16 cellular contexts compared by ENCODE assay signal in genomic region chr10:17744395-17744841, GRCh38. TPM values are rescaled to one million over a fixed set of nuclear protein-coding genes. Genes with fewer than 3 reads are reported as not detected.
DNase-seq lines count a peak whose midpoint lies in the region; ATAC-seq and TF ChIP-seq lines count a peak whose summit lies in the region.
"Had no signal": no experiment of that assay in that cellular context is flagged by ENCODE, and none has a peak within 500 bp of the region (broad histone marks: within the 10 kb centered on the region; RNA-seq: fewer than 3 reads in every experiment).

No MANE protein-coding gene starts in this region.

- H3K4me1 ChIP-seq in BLaER1 treated with 17β-estradiol and CSF1 and Interleukin-3, amounts not matched to agents 10 nM and 100 nM, result peaks cover 32 to 49% (median 34%) of the 10 kb centered on the region in 10 experiments
- H3K4me1 ChIP-seq in colonic mucosa, result no peaks in the 10 kb centered on the region
- H3K4me1 ChIP-seq in mucosa of descending colon (ENCODE audit: low read depth), result peaks cover 5% of the 10 kb centered on the region
- no peaks in the 10 kb centered on the region for H3K4me1 ChIP-seq in smooth muscle cell (ENCODE audit: low read depth)
- H3K4me1 ChIP-seq: neural progenitor cell had no signal

- H3K9ac ChIP-seq in BLaER1 treated with 17β-estradiol and CSF1 and Interleukin-3, amounts not matched to agents 10 nM and 100 nM, result peak overlapping the region in 10 of 11 experiments; percentile 7 to 75 (median 52); a peak in 17 of 22 replicates
- H3K9ac ChIP-seq in colonic mucosa (ENCODE audit: low read depth in 2 of 2, low read length in 2 of 2), result no peak overlapping the region
- no peak overlapping the region for H3K9ac ChIP-seq in smooth muscle cell (ENCODE audit: low read depth)
- H3K9ac ChIP-seq: neural progenitor cell had no signal

- H3K79me2 ChIP-seq in smooth muscle cell (ENCODE audit: low read depth), result no peaks in the 10 kb centered on the region

- DNase-seq in LHCN-M2 (ENCODE audit: low read depth) (peak; percentile 79), colonic mucosa (no peak), mucosa of descending colon (no peak), GM19240 (ENCODE audit: insufficient read length, low spot score) (no peak), erythroblast (lab: John Stamatoyannopoulos, UW) (no peak), smooth muscle cell (lab: John Stamatoyannopoulos, UW; ENCODE audit: unreplicated experiment) (no peak)
- no peak for DNase-seq in activated CD4-positive, alpha-beta T cell treated with anti-CD3 and anti-CD28 coated beads, Interleukin-2, amount 10 ng/mL, durations not matched to agents 24 days and 14 days
- DNase-seq: central memory CD4-positive, alpha-beta T cell; mammary epithelial cell had no signal

- H3K27ac ChIP-seq in BLaER1 treated with 17β-estradiol and CSF1 and Interleukin-3, amounts not matched to agents 10 nM and 100 nM, result peak overlapping the region; percentile 34 to 81 (median 65); a peak in 21 of 22 replicates
- peak overlapping the region; percentile 40 for H3K27ac ChIP-seq in colonic mucosa
- H3K27ac ChIP-seq in smooth muscle cell (ENCODE audit: low read depth), result no peak overlapping the region
- H3K27ac ChIP-seq: neural progenitor cell, suprapubic skin had no signal

- no peak overlapping the region for H3K27ac Mint-ChIP-seq in activated CD4-positive, alpha-beta T cell treated with anti-CD3 and anti-CD28 coated beads, Interleukin-2, amount 10 ng/mL, durations not matched to agents 24 days and 14 days
- H3K27ac Mint-ChIP-seq: activated naive CD4-positive, alpha-beta T cell treated with anti-CD3 and anti-CD28 coated beads, Interleukin-2, amount 50 U/mL, for 24 hours; neural progenitor cell; WTC11 had no signal

- intact Hi-C loops in colonic mucosa (cut with DNase I) (no loop called here), mucosa of descending colon (cut with DNase I, micrococcal nuclease) (loop anchor here in 1 of 2 donors (10.0 kb wide), 1 partner anchor 140 kb away; no protein-coding TSS in a partner anchor)
- intact Hi-C loops in activated CD4-positive, alpha-beta T cell treated with anti-CD3 and anti-CD28 coated beads, Interleukin-2, amount 10 ng/mL, durations not matched to agents 24 days and 14 days (cut with micrococcal nuclease), result no loop called here

- no peaks in the 10 kb centered on the region for H3K36me3 Mint-ChIP-seq in activated CD4-positive, alpha-beta T cell treated with anti-CD3 and anti-CD28 coated beads, Interleukin-2, amount 10 ng/mL, durations not matched to agents 24 days and 14 days (ENCODE audit: low read depth)
- H3K36me3 Mint-ChIP-seq: activated naive CD4-positive, alpha-beta T cell treated with anti-CD3 and anti-CD28 coated beads, Interleukin-2, amount 50 U/mL, for 24 hours; neural progenitor cell; WTC11 had no signal

- TF ChIP-seq POLR2A in erythroblast (IDR thresholded peaks at IDR 0.05; ENCODE audit: low read length), result no peak

- no peak overlapping the region for H2AFZ ChIP-seq in smooth muscle cell (ENCODE audit: low read depth)
- H2AFZ ChIP-seq: neural progenitor cell had no signal

- H3K4me1 Mint-ChIP-seq in activated CD4-positive, alpha-beta T cell treated with anti-CD3 and anti-CD28 coated beads, Interleukin-2, amount 10 ng/mL, durations not matched to agents 24 days and 14 days, result peaks cover 9% of the 10 kb centered on the region

- 90% methylated on average over 4 of the region's 4 CpGs for WGBS in smooth muscle cell (ENCODE audit: low lambda C conversion rate)

- no peaks in the 10 kb centered on the region for H3K27me3 Mint-ChIP-seq in activated CD4-positive, alpha-beta T cell treated with anti-CD3 and anti-CD28 coated beads, Interleukin-2, amount 10 ng/mL, durations not matched to agents 24 days and 14 days
- H3K27me3 Mint-ChIP-seq: activated naive CD4-positive, alpha-beta T cell treated with anti-CD3 and anti-CD28 coated beads, Interleukin-2, amount 50 U/mL, for 24 hours had no signal

- peak; percentile 61 for ATAC-seq in mucosa of descending colon
- ATAC-seq: esophagus mucosa, SK-N-SH treated with all-trans-retinoic acid at 6 μM for 48 hours, WTC11 had no signal

- TF ChIP-seq CTCF in colonic mucosa (IDR thresholded peaks at IDR 0.05) (no peak), mucosa of descending colon (IDR thresholded peaks at IDR 0.05) (no peak), smooth muscle cell (IDR thresholded peaks at IDR 0.05; ENCODE audit: borderline replicate concordance, insufficient read depth, poor library complexity, severe bottlenecking) (no peak)

- 0 out of 22 replicates have a peak, but pooled peaks cover 0 to 2% (median 0%) of the 10 kb centered on the region in 11 experiments for H3K27me3 ChIP-seq in BLaER1 treated with 17β-estradiol and CSF1 and Interleukin-3, amounts not matched to agents 10 nM and 100 nM
- H3K27me3 ChIP-seq in colonic mucosa (no peaks in the 10 kb centered on the region), smooth muscle cell (ENCODE audit: low read depth) (no peaks in the 10 kb centered on the region)
- H3K27me3 ChIP-seq: neural progenitor cell, suprapubic skin had no signal

- H3K4me2 ChIP-seq in BLaER1 treated with 17β-estradiol and CSF1 and Interleukin-3, amounts not matched to agents 10 nM and 100 nM, result peak overlapping the region; percentile 58 to 83 (median 80)
- H3K4me2 ChIP-seq in smooth muscle cell, result no peak overlapping the region
- H3K4me2 ChIP-seq: neural progenitor cell had no signal

- H3K36me3 ChIP-seq in BLaER1 treated with 17β-estradiol and CSF1 and Interleukin-3, amounts not matched to agents 10 nM and 100 nM, result no peaks in the 10 kb centered on the region
- H3K36me3 ChIP-seq in colonic mucosa (no peaks in the 10 kb centered on the region), mucosa of descending colon (ENCODE audit: low read depth) (no peaks in the 10 kb centered on the region), smooth muscle cell (ENCODE audit: low read depth) (no peaks in the 10 kb centered on the region)
- H3K36me3 ChIP-seq: neural progenitor cell, suprapubic skin had no signal

- H3K4me3 Mint-ChIP-seq in activated CD4-positive, alpha-beta T cell treated with anti-CD3 and anti-CD28 coated beads, Interleukin-2, amount 10 ng/mL, durations not matched to agents 24 days and 14 days, result no peak overlapping the region
- H3K4me3 Mint-ChIP-seq: activated naive CD4-positive, alpha-beta T cell treated with anti-CD3 and anti-CD28 coated beads, Interleukin-2, amount 50 U/mL, for 24 hours; neural progenitor cell; WTC11 had no signal

- H3K4me3 ChIP-seq in BLaER1 treated with 17β-estradiol and CSF1 and Interleukin-3, amounts not matched to agents 10 nM and 100 nM, result peak overlapping the region in 8 of 10 experiments; percentile 3 to 36 (median 14); a peak in 8 of 20 replicates
- H3K4me3 ChIP-seq in colonic mucosa, result no peak overlapping the region
- no peak overlapping the region for H3K4me3 ChIP-seq in mucosa of descending colon
- no peak overlapping the region for H3K4me3 ChIP-seq in smooth muscle cell
- H3K4me3 ChIP-seq: neural progenitor cell, suprapubic skin had no signal

- no peaks in the 10 kb centered on the region for H3F3A ChIP-seq in smooth muscle cell (ENCODE audit: low read depth)

- peaks cover 0 to 5% (median 0%) of the 10 kb centered on the region in 11 experiments; a peak in 1 of 22 replicates for H3K9me3 ChIP-seq in BLaER1 treated with 17β-estradiol and CSF1 and Interleukin-3, amounts not matched to agents 10 nM and 100 nM (replicated peaks in 1 of 11)
- H3K9me3 ChIP-seq in colonic mucosa, result no peaks in the 10 kb centered on the region
- no peaks in the 10 kb centered on the region for H3K9me3 ChIP-seq in mucosa of descending colon
- H3K9me3 ChIP-seq in smooth muscle cell (replicated peaks; ENCODE audit: low read depth), result no peaks in the 10 kb centered on the region
- H3K9me3 ChIP-seq: suprapubic skin had no signal

- H3K9me3 Mint-ChIP-seq in activated CD4-positive, alpha-beta T cell treated with anti-CD3 and anti-CD28 coated beads, Interleukin-2, amount 10 ng/mL, durations not matched to agents 24 days and 14 days, result no peaks in the 10 kb centered on the region
- H3K9me3 Mint-ChIP-seq: activated naive CD4-positive, alpha-beta T cell treated with anti-CD3 and anti-CD28 coated beads, Interleukin-2, amount 50 U/mL, for 24 hours; neural progenitor cell; WTC11 had no signal

- no peaks in the 10 kb centered on the region for H4K20me1 ChIP-seq in BLaER1 treated with 17β-estradiol and CSF1 and Interleukin-3, amounts not matched to agents 10 nM and 100 nM
- no peaks in the 10 kb centered on the region for H4K20me1 ChIP-seq in smooth muscle cell (ENCODE audit: low read depth)

RNA-seq across cellular contexts. Expression of gene TMEM236, which starts 7.6 kb away (rescaled TPM):
- total RNA-seq in LHCN-M2 (2014; rRNA removed) (under 0.01 TPM in 2 replicates), colonic mucosa (10 to 100 TPM; 16.6 to 57.4 TPM), mucosa of descending colon (10 to 100 TPM; 37.8 to 80.8 (median 59.9) TPM), smooth muscle cell (0.09 and 0.18 TPM in 2 replicates)
- 0.02 TPM for polyA plus RNA-seq in LHCN-M2 (2012)
- total RNA-seq in activated CD4-positive, alpha-beta T cell treated with anti-CD3 and anti-CD28 coated beads, Interleukin-2, amount 10 ng/mL, durations not matched to agents 24 days and 14 days, result 0.02 and 0.05 TPM in 2 replicates
- polyA plus RNA-seq in smooth muscle cell, result not detected in 2 replicates

Comparison
In these comparisons a context has a peak if more than half of its experiments do, and no peak if none do; other contexts are left out.
1. H3K4me3 ChIP-seq: peak in BLaER1 treated with 17β-estradiol and CSF1 and Interleukin-3, amounts not matched to agents 10 nM and 100 nM (8 of 10); none in colonic mucosa (single experiment), mucosa of descending colon (single experiment) and smooth muscle cell (single experiment).
2. H3K9ac ChIP-seq: peak in BLaER1 treated with 17β-estradiol and CSF1 and Interleukin-3, amounts not matched to agents 10 nM and 100 nM (10 of 11); none in colonic mucosa (0 of 2) and smooth muscle cell (single experiment).
3. RNA of gene TMEM236, which starts 7.6 kb away (total RNA-seq): 37.8 to 80.8 TPM in mucosa of descending colon and 16.6 to 57.4 TPM in colonic mucosa; 0.09 to 0.18 TPM in smooth muscle cell, 0.02 to 0.05 TPM in activated CD4-positive, alpha-beta T cell treated with anti-CD3 and anti-CD28 coated beads, Interleukin-2, amount 10 ng/mL, durations not matched to agents 24 days and 14 days and under 0.01 TPM in LHCN-M2; every median in the first group is over 10 times any median in the second.